ENCODE assay signal across 8 cellular contexts in genomic region chr1:97849350-97850339, GRCh38.
A peak's percentile ranks its signal among the peaks of the same experiment; 100 is the strongest.
DNase-seq lines count a peak whose midpoint lies in the region; ATAC-seq, FAIRE-seq and TF ChIP-seq lines count a peak whose summit lies in the region.

No MANE protein-coding gene starts in this region.

- DNase-seq in GM12865 (ENCODE audit: low read depth) (peak; percentile 45), RCC 7860 (ENCODE audit: low spot score) (peak; percentile 61), foreskin fibroblast (peak; percentile 77 to 86), urothelium cell line (ENCODE audit: low spot score) (peak; percentile 47), iPS-NIHi11 (ENCODE audit: low spot score) (no peak), T-helper 9 cell (no peak)
- no peak for DNase-seq in stimulated activated CD8-positive, alpha-beta memory T cell treated with anti-CD3 and anti-CD28 coated beads, Interleukin-4, amount 100 ng/mL, for 48 hours

- peak; percentile 43 for ATAC-seq in HG02678 (IDR thresholded peaks at IDR 0.05; ENCODE audit: unreplicated experiment)

- no peak for TF ChIP-seq CTCF in GM12865 (IDR thresholded peaks at IDR 0.05; ENCODE audit: insufficient read depth, low read depth, low read length, missing control alignments)
- TF ChIP-seq CTCF in foreskin fibroblast (IDR thresholded peaks at IDR 0.05; ENCODE audit: low read depth, low read length) = no peak

- peak overlapping the region; percentile 46 for H3K4me3 ChIP-seq in GM12865 (ENCODE audit: low read depth, low read length)
- H3K4me3 ChIP-seq in foreskin fibroblast (ENCODE audit: low read depth in 1 of 2, low read length in 2 of 2) = no peak overlapping the region

- FAIRE-seq in RCC 7860 (lab: Jason Lieb, UNC) = peak; percentile 95
- FAIRE-seq in urothelium cell line (lab: Jason Lieb, UNC) = no peak

Comparison
In these comparisons a context has a peak if more than half of its experiments do, and no peak if none do; other contexts are left out.
1. DNase-seq: peak in GM12865 (single experiment), RCC 7860 (single experiment), foreskin fibroblast (2 of 2) and urothelium cell line (single experiment); none in iPS-NIHi11 (single experiment), T-helper 9 cell (single experiment) and stimulated activated CD8-positive, alpha-beta memory T cell treated with anti-CD3 and anti-CD28 coated beads, Interleukin-4, amount 100 ng/mL, for 48 hours (single experiment).